ENCODE assay signal across 25 cellular contexts in genomic region chr2:128541448-128541847, GRCh38.
"Had no signal": no experiment of that assay in that cellular context is flagged by ENCODE, and none has a peak within 500 bp of the region (broad histone marks: within the 10 kb centered on the region; RNA-seq: fewer than 3 reads in every experiment).

No MANE protein-coding gene starts in this region.

- ATAC-seq: left cardiac atrium; left lobe of liver; left ventricle myocardium superior; lower lobe of right lung; naive thymus-derived CD8-positive, alpha-beta T cell; right cardiac atrium; stimulated activated effector memory CD8-positive, alpha-beta T cell treated with anti-CD3 and anti-CD28 coated beads, Interleukin-12 subunit alpha, Interleukin-12 subunit beta, amount 100 ng/mL, for 72 hours; upper lobe of right lung had no signal

- H3K4me3 ChIP-seq: hepatocyte, lower lobe of right lung, pancreas, prostate gland, sigmoid colon, spleen, suprapubic skin, thoracic aorta, tibial artery, upper lobe of right lung had no signal

- DNase-seq: kidney glomerular epithelial cell; left cardiac atrium; left ventricle myocardium superior; lower lobe of right lung; mammary epithelial cell; mesenchymal stem cell; naive thymus-derived CD8-positive, alpha-beta T cell; nucleus accumbens; pancreas; posterior cingulate gyrus; retina; right cardiac atrium; sigmoid colon; small intestine; stimulated activated CD4-positive, alpha-beta T cell treated with anti-CD3 and anti-CD28 coated beads, Interleukin-4, amount 100 ng/mL, for 24 hours; stimulated activated naive CD4-positive, alpha-beta T cell; tibial artery; upper lobe of right lung had no signal

- H3K4me1 ChIP-seq: lower lobe of right lung, pancreas, prostate gland, sigmoid colon, spleen, suprapubic skin, tibial artery, upper lobe of right lung had no signal

- H3K9me3 ChIP-seq: lower lobe of right lung, pancreas, prostate gland, sigmoid colon, spleen, suprapubic skin, thoracic aorta, tibial artery, upper lobe of right lung had no signal

- H3K27me3 ChIP-seq: hepatocyte, pancreas, sigmoid colon, spleen, suprapubic skin, tibial artery, upper lobe of right lung had no signal

- H3K36me3 ChIP-seq: lower lobe of right lung, pancreas, prostate gland, sigmoid colon, spleen, suprapubic skin, thoracic aorta, tibial artery, upper lobe of right lung had no signal
